In the genomic region with DNA sequence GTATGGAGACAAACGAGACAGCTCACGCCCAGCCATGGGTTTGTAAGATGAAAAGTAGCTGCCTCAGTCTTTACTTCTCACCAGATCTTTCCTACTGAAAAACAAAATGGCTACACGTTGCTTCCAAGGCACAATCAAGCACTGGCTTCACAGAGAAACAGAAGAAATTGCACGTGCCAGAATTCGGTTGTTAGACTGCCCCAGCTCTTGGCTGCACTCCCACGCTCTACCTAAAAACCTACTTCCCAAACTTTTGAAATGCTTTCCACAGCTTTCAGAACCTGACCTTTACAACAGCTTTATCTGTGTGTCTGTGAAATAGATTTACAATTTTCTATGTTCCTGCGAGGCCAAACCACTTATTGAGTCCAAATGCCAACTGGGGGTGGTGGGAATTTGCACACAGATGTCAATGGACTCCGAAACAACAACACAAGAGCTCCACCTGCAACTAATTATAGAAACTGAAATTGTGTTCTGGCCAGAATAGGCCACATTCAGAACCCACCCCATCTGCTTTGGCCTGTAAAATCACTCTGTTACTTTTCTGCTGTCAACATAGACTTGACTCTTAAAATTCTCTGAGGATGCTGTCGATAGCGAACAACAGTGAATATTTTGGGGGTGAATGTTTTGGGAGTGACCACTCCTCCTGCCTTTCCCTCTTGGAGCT, we compare ENCODE assay signal across 19 cellular contexts. TPM values are rescaled to one million over a fixed set of nuclear protein-coding genes. Genes with fewer than 3 reads are reported as not detected.
DNase-seq lines count a peak whose midpoint lies in the region; ATAC-seq and TF ChIP-seq lines count a peak whose summit lies in the region.
"Had no signal": no experiment of that assay in that cellular context is flagged by ENCODE, and none has a peak within 500 bp of the region (broad histone marks: within the 10 kb centered on the region; RNA-seq: fewer than 3 reads in every experiment).

No MANE protein-coding gene starts in this region.

- H3K4me1 Mint-ChIP-seq in mesothelial cell of epicardium, result peaks cover 13% of the 10 kb centered on the region

- peaks cover 9% of the 10 kb centered on the region for H3K36me3 Mint-ChIP-seq in mesothelial cell of epicardium

- no peak for TF ChIP-seq POLR2A in gastrocnemius medialis (IDR thresholded peaks at IDR 0.05)

- no peak for ATAC-seq in gastrocnemius medialis
- ATAC-seq: HepG2, PC-3 had no signal

- intact Hi-C loops in gastrocnemius medialis (cut with DNase I; ENCODE audit: low total_unique reads), result no loop called here

- no peaks in the 10 kb centered on the region for H3K4me1 ChIP-seq in gastrocnemius medialis
- H3K4me1 ChIP-seq: Caco-2 had no signal

- peak overlapping the region; percentile 7 for H3K27ac ChIP-seq in angular gyrus (ENCODE audit: low read depth, low read length)
- H3K27ac ChIP-seq in gastrocnemius medialis, result no peak overlapping the region
- H3K27ac ChIP-seq: 22Rv1 had no signal

- TF ChIP-seq CTCF in mesothelial cell of epicardium (IDR thresholded peaks at IDR 0.05; ENCODE audit: unreplicated experiment) (no peak), gastrocnemius medialis (IDR thresholded peaks at IDR 0.05 in 4 of 5, conservative IDR thresholded peaks at IDR 0.05 in 1 of 5) (no peak)

- H3K27me3 ChIP-seq in gastrocnemius medialis, result no peaks in the 10 kb centered on the region

- no peak overlapping the region for H3K4me3 Mint-ChIP-seq in mesothelial cell of epicardium
- H3K4me3 Mint-ChIP-seq: CD4-positive, alpha-beta T cell; HFFc6 had no signal

- no peaks in the 10 kb centered on the region for H3K36me3 ChIP-seq in gastrocnemius medialis

- H3K27ac Mint-ChIP-seq in mesothelial cell of epicardium, result peak overlapping the region; percentile 40
- H3K27ac Mint-ChIP-seq: CD4-positive, alpha-beta T cell; HFFc6 had no signal

- no peaks in the 10 kb centered on the region for H3K27me3 Mint-ChIP-seq in mesothelial cell of epicardium (ENCODE audit: low read depth)

- in situ Hi-C loops in gastrocnemius medialis (cut with MboI; ENCODE audit: low sequenced_read_pairs in 4 of 4), result no loop called here

- peaks cover 3% of the 10 kb centered on the region for H3K9me3 Mint-ChIP-seq in mesothelial cell of epicardium
- H3K9me3 Mint-ChIP-seq: CD4-positive, alpha-beta T cell had no signal

- H3K9me3 ChIP-seq in gastrocnemius medialis, result no peaks in the 10 kb centered on the region
- H3K9me3 ChIP-seq: Caco-2 had no signal

- H3K4me3 ChIP-seq in gastrocnemius medialis, result no peak overlapping the region

- peak; percentile 11 to 60 for DNase-seq in NCI-H524 (lab: John Stamatoyannopoulos, UW)
- DNase-seq in NCI-H524 treated with DMSO at 0.1 percent for 48 hours (lab: John Stamatoyannopoulos, UW), result no peak
- DNase-seq in NCI-H446 treated with DMSO at 0.1 percent for 48 hours (lab: John Stamatoyannopoulos, UW), result peak; percentile 45
- no peak for DNase-seq in mesothelial cell of epicardium (ENCODE audit: low spot score in 2 of 2, unreplicated experiment in 2 of 2)
- no peak for DNase-seq in NCI-H2081 treated with DMSO at 0.1 percent for 48 hours (lab: John Stamatoyannopoulos, UW)
- no peak for DNase-seq in DMS53 (lab: John Stamatoyannopoulos, UW)
- DNase-seq in gastrocnemius medialis, result no peak
- DNase-seq: Caco-2; CD4-positive, alpha-beta T cell; EL; HFFc6; KBM-7; MV-4-11; NCI-H187 treated with DMSO at 0.1 percent for 48 hours; NCI-H345; PC-3 had no signal

RNA-seq across cellular contexts. Expression of gene ERC2, which starts 44.6 kb away (rescaled TPM):
- total RNA-seq in mesothelial cell of epicardium, result 14.8 to 16.3 TPM (median 15.6 TPM) in 3 replicates
- total RNA-seq in gastrocnemius medialis, result not detected
- total RNA-seq: CD4-positive, alpha-beta T cell had no signal

Comparison
In these comparisons a context has a peak if more than half of its experiments do, and no peak if none do; other contexts are left out.
1. DNase-seq: peak in NCI-H524 (2 of 2) and NCI-H446 treated with DMSO at 0.1 percent for 48 hours (single experiment); none in NCI-H524 treated with DMSO at 0.1 percent for 48 hours (single experiment), mesothelial cell of epicardium (0 of 2), NCI-H2081 treated with DMSO at 0.1 percent for 48 hours (single experiment), DMS53 (single experiment) and gastrocnemius medialis (0 of 2).
2. RNA of gene ERC2, which starts 44.6 kb away (total RNA-seq): 14.8 to 16.3 TPM in mesothelial cell of epicardium; not detected in gastrocnemius medialis; every median in the first group is over 10 times any median in the second.